ENCODE assay signal across 22 cellular contexts in the genomic region with DNA sequence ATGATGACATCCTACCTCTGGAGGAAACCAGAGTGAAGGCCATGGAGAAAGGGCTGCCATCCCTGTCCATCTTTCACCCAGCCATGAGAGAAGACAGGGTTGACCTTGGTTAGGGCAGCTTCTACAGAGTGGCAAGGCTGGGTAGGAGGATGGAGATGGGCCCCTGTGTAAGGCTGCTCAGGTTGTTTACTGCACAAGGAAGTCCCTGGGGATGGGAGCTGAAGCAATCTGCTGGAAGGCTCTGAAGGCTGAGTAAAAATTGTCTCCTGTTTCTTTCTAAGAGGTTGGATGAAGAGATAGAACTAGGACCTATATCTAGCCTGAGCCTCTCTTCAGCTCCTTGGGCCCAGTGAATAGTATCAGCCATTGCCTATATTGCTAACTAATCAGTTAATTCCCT. TPM values are rescaled to one million over a fixed set of nuclear protein-coding genes. Genes with fewer than 3 reads are reported as not detected.
DNase-seq lines count a peak whose midpoint lies in the region; ATAC-seq and TF ChIP-seq lines count a peak whose summit lies in the region.
"Had no signal": no experiment of that assay in that cellular context is flagged by ENCODE, and none has a peak within 500 bp of the region (broad histone marks: within the 10 kb centered on the region; RNA-seq: fewer than 3 reads in every experiment).

No MANE protein-coding gene starts in this region.

- ATAC-seq in stimulated activated effector memory CD8-positive, alpha-beta T cell treated with anti-CD3 and anti-CD28 coated beads, Interleukin-12 subunit alpha, Interleukin-12 subunit beta, amount 100 ng/mL, for 72 hours: no peak
- ATAC-seq in GM19463 (IDR thresholded peaks at IDR 0.05; ENCODE audit: unreplicated experiment): no peak
- no peak for ATAC-seq in foreskin keratinocyte

- peaks cover 25% of the 10 kb centered on the region for H3K36me3 Mint-ChIP-seq in stimulated activated effector memory CD8-positive, alpha-beta T cell treated with anti-CD3 and anti-CD28 coated beads, Interleukin-12 subunit alpha, Interleukin-12 subunit beta, amount 100 ng/mL, for 72 hours

- DNase-seq in fibroblast of peridontal ligament (ENCODE audit: extremely low read depth): peak; percentile 37
- no peak for DNase-seq in stimulated activated effector memory CD8-positive, alpha-beta T cell treated with anti-CD3 and anti-CD28 coated beads, Interleukin-12 subunit alpha, Interleukin-12 subunit beta, amount 100 ng/mL, for 72 hours (ENCODE audit: low spot score in 2 of 2)
- DNase-seq in foreskin keratinocyte: no peak
- DNase-seq in T-helper 2 cell: no peak
- DNase-seq: BE2C; CD4-positive, CD25-positive, alpha-beta regulatory T cell; COR-L47; DMS79; GM23248; KBM-7; MM.1S; NCI-H1092; NCI-H1436 treated with DMSO at 0.1 percent for 48 hours; NCI-H345; NCI-H524 treated with DMSO at 0.1 percent for 48 hours; Right ventricle myocardium superior; SW 1271 had no signal

- peak overlapping the region; percentile 32 for H3K27ac Mint-ChIP-seq in stimulated activated effector memory CD8-positive, alpha-beta T cell treated with anti-CD3 and anti-CD28 coated beads, Interleukin-12 subunit alpha, Interleukin-12 subunit beta, amount 100 ng/mL, for 72 hours
- H3K27ac Mint-ChIP-seq: CD4-positive, CD25-positive, alpha-beta regulatory T cell had no signal

- no peaks in the 10 kb centered on the region for H3K4me1 Mint-ChIP-seq in stimulated activated effector memory CD8-positive, alpha-beta T cell treated with anti-CD3 and anti-CD28 coated beads, Interleukin-12 subunit alpha, Interleukin-12 subunit beta, amount 100 ng/mL, for 72 hours
- H3K4me1 Mint-ChIP-seq: CD4-positive, CD25-positive, alpha-beta regulatory T cell had no signal

- H3K4me3 Mint-ChIP-seq in stimulated activated effector memory CD8-positive, alpha-beta T cell treated with anti-CD3 and anti-CD28 coated beads, Interleukin-12 subunit alpha, Interleukin-12 subunit beta, amount 100 ng/mL, for 72 hours: no peak overlapping the region
- H3K4me3 Mint-ChIP-seq: CD4-positive, CD25-positive, alpha-beta regulatory T cell had no signal

- TF ChIP-seq CTCF in C4-2B (conservative IDR thresholded peaks at IDR 0.05) (no peak), VCaP (conservative IDR thresholded peaks at IDR 0.05) (no peak), foreskin keratinocyte (conservative IDR thresholded peaks at IDR 0.05) (no peak)

- no peaks in the 10 kb centered on the region for H3K4me1 ChIP-seq in foreskin keratinocyte
- H3K4me1 ChIP-seq: BE2C, HAP-1 had no signal

- no peaks in the 10 kb centered on the region for H3K27me3 ChIP-seq in foreskin keratinocyte
- H3K27me3 ChIP-seq: BE2C had no signal

- no peaks in the 10 kb centered on the region for H3K9me3 Mint-ChIP-seq in stimulated activated effector memory CD8-positive, alpha-beta T cell treated with anti-CD3 and anti-CD28 coated beads, Interleukin-12 subunit alpha, Interleukin-12 subunit beta, amount 100 ng/mL, for 72 hours

- H3K27ac ChIP-seq in C4-2B (peak overlapping the region; percentile 73), VCaP (peak overlapping the region; percentile 86), foreskin keratinocyte (no peak overlapping the region)
- H3K27ac ChIP-seq: GM23248 had no signal

RNA-seq across cellular contexts. Expression of a gene that starts 14.4 kb away (rescaled TPM):
- total RNA-seq in foreskin keratinocyte: 14.1 and 14.8 TPM in 2 replicates
- polyA plus RNA-seq in foreskin keratinocyte: 10.8 and 11.2 TPM in 2 replicates

RNA-seq across cellular contexts. Expression of a gene that starts 14.6 kb away (rescaled TPM):
- total RNA-seq in foreskin keratinocyte: 38.4 and 42.0 TPM in 2 replicates
- 22.2 and 29.2 TPM in 2 replicates for polyA plus RNA-seq in foreskin keratinocyte

RNA-seq across cellular contexts. Expression of a gene that starts 41.1 kb away (rescaled TPM):
- 38.7 and 39.8 TPM in 2 replicates for total RNA-seq in foreskin keratinocyte
- polyA plus RNA-seq in foreskin keratinocyte: 10.3 and 11.8 TPM in 2 replicates

RNA-seq across cellular contexts. Expression of a gene that starts 41.2 kb away (rescaled TPM):
- total RNA-seq in foreskin keratinocyte: 219 and 303 TPM in 2 replicates
- polyA plus RNA-seq in foreskin keratinocyte: 267 and 379 TPM in 2 replicates

RNA-seq across cellular contexts. Expression of a gene that starts 49.6 kb away (rescaled TPM):
- total RNA-seq in foreskin keratinocyte: 0.25 TPM in 1 of 2 replicates, not detected in the other
- 0.11 and 0.13 TPM in 2 replicates for polyA plus RNA-seq in foreskin keratinocyte
- total RNA-seq: GM23248, RPMI7951 had no signal
- polyA plus RNA-seq: CD4-positive, CD25-positive, alpha-beta regulatory T cell had no signal
